ENCODE assay signal across 8 cellular contexts in genomic region chr6:6724319-6725119, GRCh38.
DNase-seq lines count a peak whose midpoint lies in the region; ATAC-seq and TF ChIP-seq lines count a peak whose summit lies in the region.

No MANE protein-coding gene starts in this region.

- ATAC-seq in HG03354 (IDR thresholded peaks at IDR 0.05; ENCODE audit: poor library complexity, severe bottlenecking, unreplicated experiment) (peak; percentile 62), GM18505 (IDR thresholded peaks at IDR 0.05; ENCODE audit: unreplicated experiment) (no peak)
- ATAC-seq in natural killer cell treated with Interleukin-12 subunit alpha and Interleukin-12 subunit beta and Interleukin-15 and Interleukin-18, amount 100 ng/mL, for 72 hours: peak; percentile 37 to 50

- no peaks in the 10 kb centered on the region for H3K27me3 ChIP-seq in Caco-2 (replicated peaks; ENCODE audit: control insufficient read depth, insufficient read depth, low read length)
- no peaks in the 10 kb centered on the region for H3K27me3 ChIP-seq in PC-9 (ENCODE audit: insufficient read depth, low read depth)

- POLR2A ChIA-PET in Caco-2 (lab: Charles Lee) (no interaction called here), PC-9 (lab: Charles Lee; ENCODE audit: unreplicated experiment) (no interaction called here)

- no peaks in the 10 kb centered on the region for H4K20me1 ChIP-seq in PC-9 (ENCODE audit: insufficient read depth)

- H3K9me2 ChIP-seq in PC-9 (ENCODE audit: insufficient read depth): no peaks in the 10 kb centered on the region

- DNase-seq in Caco-2: peak; percentile 75 to 76
- peak in 1 of 2 experiments; percentile 70 for DNase-seq in PC-9
- DNase-seq in activated T-helper 2 cell treated with anti-CD3 and anti-CD28 coated beads, Interferon-gamma antibody, Interleukin-2, Interleukin-4, amounts not matched to agents 10 μg/mL and 5 μg/mL and 100 μg/mL, durations not matched to agents 14 hours and 24 hours and 36 hours (ENCODE audit: low spot score): peak; percentile 41
- DNase-seq in fibroblast of peridontal ligament (ENCODE audit: extremely low read depth): peak; percentile 85
- no peak for DNase-seq in natural killer cell treated with Interleukin-12 subunit alpha and Interleukin-12 subunit beta and Interleukin-15 and Interleukin-18, amount 100 ng/mL, for 72 hours (ENCODE audit: low spot score)
- DNase-seq in superior temporal gyrus (ENCODE audit: extremely low spot score): peak; percentile 67

- CTCF ChIA-PET in Caco-2 (lab: Charles Lee) (interaction anchor here (0.8 to 1.7 kb wide), 5 partner anchors 28 to 518 kb away, joined by 3 to 6 read pairs (median 6); no protein-coding TSS in a partner anchor), PC-9 (lab: Charles Lee) (interaction anchor here (0.6 to 1.3 kb wide), 9 partner anchors 30 to 712 kb away, joined by 3 to 9 read pairs (median 3); no protein-coding TSS in a partner anchor)

- no peaks in the 10 kb centered on the region for H3K9me3 ChIP-seq in Caco-2
- H3K9me3 ChIP-seq in PC-9 (ENCODE audit: insufficient read depth, low read depth): no peaks in the 10 kb centered on the region

- H3K4me1 Mint-ChIP-seq in Caco-2 (ENCODE audit: low read depth, unreplicated experiment): peaks cover 30% of the 10 kb centered on the region
- peaks cover 6% of the 10 kb centered on the region for H3K4me1 Mint-ChIP-seq in activated T-helper 2 cell treated with anti-CD3 and anti-CD28 coated beads, Interferon-gamma antibody, Interleukin-2, Interleukin-4, amounts not matched to agents 10 μg/mL and 5 μg/mL and 100 μg/mL, durations not matched to agents 14 hours and 24 hours and 36 hours (ENCODE audit: low read depth)
- peaks cover 7 to 10% of the 10 kb centered on the region in 2 donors for H3K4me1 Mint-ChIP-seq in natural killer cell treated with Interleukin-12 subunit alpha and Interleukin-12 subunit beta and Interleukin-15 and Interleukin-18, amount 100 ng/mL, for 72 hours (ENCODE audit: low read depth in 2 of 2)

- no peak overlapping the region for H3K27ac ChIP-seq in PC-9

- intact Hi-C loops in Caco-2 (cut with micrococcal nuclease; ENCODE audit: unreplicated experiment): loop anchor here (1.0 to 10.0 kb wide), 6 partner anchors 48 to 538 kb away; no protein-coding TSS in a partner anchor
- intact Hi-C loops in PC-9 (cut with micrococcal nuclease; ENCODE audit: unreplicated experiment): loop anchor here (1.0 to 10.0 kb wide), 5 partner anchors 46 to 891 kb away; partner anchors contain the start of gene RREB1
- intact Hi-C loops in activated T-helper 2 cell treated with anti-CD3 and anti-CD28 coated beads, Interferon-gamma antibody, Interleukin-2, Interleukin-4, amounts not matched to agents 10 μg/mL and 5 μg/mL and 100 μg/mL, durations not matched to agents 14 hours and 24 hours and 36 hours (cut with micrococcal nuclease): loop anchor here (2.0 kb wide), 1 partner anchor 514 kb away; no protein-coding TSS in a partner anchor

- no peaks in the 10 kb centered on the region for H3K79me2 ChIP-seq in PC-9 (ENCODE audit: low read depth)

- peak overlapping the region; percentile 42 for H3K4me2 ChIP-seq in PC-9

- H3K4me3 ChIP-seq in Caco-2 (ENCODE audit: low read depth, low read length) (peak overlapping the region; percentile 34), PC-9 (no peak overlapping the region)

- H3K36me3 Mint-ChIP-seq in Caco-2 (ENCODE audit: insufficient read depth, unreplicated experiment): no peaks in the 10 kb centered on the region
- no peaks in the 10 kb centered on the region for H3K36me3 Mint-ChIP-seq in activated T-helper 2 cell treated with anti-CD3 and anti-CD28 coated beads, Interferon-gamma antibody, Interleukin-2, Interleukin-4, amounts not matched to agents 10 μg/mL and 5 μg/mL and 100 μg/mL, durations not matched to agents 14 hours and 24 hours and 36 hours (ENCODE audit: low read depth)
- no peaks in the 10 kb centered on the region for H3K36me3 Mint-ChIP-seq in natural killer cell treated with Interleukin-12 subunit alpha and Interleukin-12 subunit beta and Interleukin-15 and Interleukin-18, amount 100 ng/mL, for 72 hours

- TF ChIP-seq POLR2A in GM18505 (IDR thresholded peaks at IDR 0.05; ENCODE audit: borderline replicate concordance, extremely low read depth, insufficient read depth, insufficient read length): no peak

- BruUV-seq in Caco-2 (replicated peaks; lab: Mats Ljungman, UMichigan) (no TSS peak), PC-9 (replicated peaks; lab: Mats Ljungman, UMichigan) (no TSS peak)

- H3K4me1 ChIP-seq in Caco-2 (peaks cover 22% of the 10 kb centered on the region), PC-9 (replicated peaks; ENCODE audit: insufficient read depth) (peaks cover 14% of the 10 kb centered on the region)

- no peaks in the 10 kb centered on the region for H3F3A ChIP-seq in PC-9 (ENCODE audit: insufficient read depth, low read depth)

- no peaks in the 10 kb centered on the region for H3K9me3 Mint-ChIP-seq in Caco-2 (ENCODE audit: unreplicated experiment)
- no peaks in the 10 kb centered on the region for H3K9me3 Mint-ChIP-seq in activated T-helper 2 cell treated with anti-CD3 and anti-CD28 coated beads, Interferon-gamma antibody, Interleukin-2, Interleukin-4, amounts not matched to agents 10 μg/mL and 5 μg/mL and 100 μg/mL, durations not matched to agents 14 hours and 24 hours and 36 hours
- H3K9me3 Mint-ChIP-seq in natural killer cell treated with Interleukin-12 subunit alpha and Interleukin-12 subunit beta and Interleukin-15 and Interleukin-18, amount 100 ng/mL, for 72 hours: no peaks in the 10 kb centered on the region

- TF ChIP-seq CTCF in Caco-2 (IDR thresholded peaks at IDR 0.05; ENCODE audit: insufficient read depth in 1 of 2, low read depth in 1 of 2, low read length in 1 of 2, severe bottlenecking in 1 of 2, unreplicated experiment in 1 of 2) (peak; percentile 55 to 80), PC-9 (conservative IDR thresholded peaks at IDR 0.05) (peak; percentile 64)

- peak overlapping the region; percentile 8; the same call in 1 of the 2 replicates for H2AFZ ChIP-seq in PC-9

- peak overlapping the region; percentile 74 for H3K4me3 Mint-ChIP-seq in Caco-2 (ENCODE audit: unreplicated experiment)
- peak overlapping the region; percentile 19 for H3K4me3 Mint-ChIP-seq in activated T-helper 2 cell treated with anti-CD3 and anti-CD28 coated beads, Interferon-gamma antibody, Interleukin-2, Interleukin-4, amounts not matched to agents 10 μg/mL and 5 μg/mL and 100 μg/mL, durations not matched to agents 14 hours and 24 hours and 36 hours (ENCODE audit: low read depth)
- peak overlapping the region; percentile 19 for H3K4me3 Mint-ChIP-seq in natural killer cell treated with Interleukin-12 subunit alpha and Interleukin-12 subunit beta and Interleukin-15 and Interleukin-18, amount 100 ng/mL, for 72 hours

- peak overlapping the region; percentile 85 for H3K27ac Mint-ChIP-seq in Caco-2 (ENCODE audit: unreplicated experiment)
- H3K27ac Mint-ChIP-seq in activated T-helper 2 cell treated with anti-CD3 and anti-CD28 coated beads, Interferon-gamma antibody, Interleukin-2, Interleukin-4, amounts not matched to agents 10 μg/mL and 5 μg/mL and 100 μg/mL, durations not matched to agents 14 hours and 24 hours and 36 hours: no peak overlapping the region
- no peak overlapping the region for H3K27ac Mint-ChIP-seq in natural killer cell treated with Interleukin-12 subunit alpha and Interleukin-12 subunit beta and Interleukin-15 and Interleukin-18, amount 100 ng/mL, for 72 hours

- H3K36me3 ChIP-seq in Caco-2 (ENCODE audit: control insufficient read depth, insufficient read depth, low read length) (no peaks in the 10 kb centered on the region), PC-9 (ENCODE audit: low read depth) (no peaks in the 10 kb centered on the region)

- no peaks in the 10 kb centered on the region for H3K27me3 Mint-ChIP-seq in Caco-2 (ENCODE audit: insufficient read depth, unreplicated experiment)
- H3K27me3 Mint-ChIP-seq in activated T-helper 2 cell treated with anti-CD3 and anti-CD28 coated beads, Interferon-gamma antibody, Interleukin-2, Interleukin-4, amounts not matched to agents 10 μg/mL and 5 μg/mL and 100 μg/mL, durations not matched to agents 14 hours and 24 hours and 36 hours (ENCODE audit: low read depth): peaks cover 28% of the 10 kb centered on the region
- H3K27me3 Mint-ChIP-seq in natural killer cell treated with Interleukin-12 subunit alpha and Interleukin-12 subunit beta and Interleukin-15 and Interleukin-18, amount 100 ng/mL, for 72 hours: peaks cover 13 to 18% of the 10 kb centered on the region in 2 donors

Comparison
In these comparisons a context has a peak if more than half of its experiments do, and no peak if none do; other contexts are left out.
1. H3K4me3 Mint-ChIP-seq: peak in every context shown above with its lines; median percentile 74 in Caco-2; 19 in activated T-helper 2 cell treated with anti-CD3 and anti-CD28 coated beads, Interferon-gamma antibody, Interleukin-2, Interleukin-4, amounts not matched to agents 10 μg/mL and 5 μg/mL and 100 μg/mL, durations not matched to agents 14 hours and 24 hours and 36 hours; 19 in natural killer cell treated with Interleukin-12 subunit alpha and Interleukin-12 subunit beta and Interleukin-15 and Interleukin-18, amount 100 ng/mL, for 72 hours.